ENCODE assay signal across 19 cellular contexts in the genomic region with DNA sequence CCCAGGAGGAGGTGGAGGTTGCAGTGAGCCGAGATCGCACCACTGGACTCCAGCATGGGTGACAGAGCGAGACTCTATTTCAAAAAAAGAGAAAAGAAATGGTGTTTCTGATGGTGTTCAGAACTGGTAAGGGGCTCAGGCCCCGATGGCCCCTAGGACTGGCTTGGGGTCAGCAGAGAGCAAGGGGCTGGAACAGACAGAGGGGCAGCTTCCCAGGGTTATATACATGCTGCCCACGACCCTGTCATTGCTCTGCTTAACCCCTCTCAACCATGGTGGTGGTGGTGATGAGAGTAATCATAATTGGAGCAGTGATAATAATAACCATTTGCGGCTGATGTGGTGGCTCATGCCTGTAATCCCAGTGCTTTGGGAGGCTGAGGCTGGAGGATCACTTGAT.
DNase-seq lines count a peak whose midpoint lies in the region; ATAC-seq and TF ChIP-seq lines count a peak whose summit lies in the region.
"Had no signal": no experiment of that assay in that cellular context is flagged by ENCODE, and none has a peak within 500 bp of the region (broad histone marks: within the 10 kb centered on the region; RNA-seq: fewer than 3 reads in every experiment).

No MANE protein-coding gene starts in this region.

- H3K27me3 ChIP-seq in right cardiac atrium (ENCODE audit: control insufficient read depth, insufficient read depth) (no peaks in the 10 kb centered on the region), sigmoid colon (no peaks in the 10 kb centered on the region), suprapubic skin (no peaks in the 10 kb centered on the region)
- H3K27me3 ChIP-seq: BLaER1 treated with 17β-estradiol and CSF1 and Interleukin-3, amounts not matched to agents 10 nM and 100 nM had no signal

- peaks cover 15% of the 10 kb centered on the region for H3K9me3 Mint-ChIP-seq in activated T-cell treated with anti-CD3 and anti-CD28 coated beads, Interleukin-2, amount 50 U/mL, for 24 hours
- H3K9me3 Mint-ChIP-seq: CD4-positive, alpha-beta T cell had no signal

- H3K27ac Mint-ChIP-seq in activated T-cell treated with anti-CD3 and anti-CD28 coated beads, Interleukin-2, amount 50 U/mL, for 24 hours: no peak overlapping the region
- H3K27ac Mint-ChIP-seq: B cell; CD4-positive, alpha-beta T cell; CD8-positive, alpha-beta T cell had no signal

- H3K36me3 Mint-ChIP-seq in activated T-cell treated with anti-CD3 and anti-CD28 coated beads, Interleukin-2, amount 50 U/mL, for 24 hours (ENCODE audit: low read depth): peaks cover 89% of the 10 kb centered on the region

- TF ChIP-seq EP300 in sigmoid colon (IDR thresholded peaks at IDR 0.05) (no peak), suprapubic skin (IDR thresholded peaks at IDR 0.05) (no peak)

- H3K36me3 ChIP-seq in sigmoid colon (peaks cover 6 to 82% (median 36%) of the 10 kb centered on the region in 4 donors), suprapubic skin (peaks cover 63% of the 10 kb centered on the region)

- H3K4me3 ChIP-seq in right cardiac atrium (ENCODE audit: low read length) (no peak overlapping the region), sigmoid colon (no peak overlapping the region), suprapubic skin (no peak overlapping the region)
- H3K4me3 ChIP-seq: A549; BLaER1 treated with 17β-estradiol and CSF1 and Interleukin-3, amounts not matched to agents 10 nM and 100 nM had no signal

- DNase-seq in cardiac septum (ENCODE audit: low spot score): peak; percentile 49
- no peak for DNase-seq in right cardiac atrium
- peak; percentile 61 for DNase-seq in posterior vena cava (ENCODE audit: low spot score)
- peak; percentile 11 for DNase-seq in sigmoid colon
- DNase-seq in activated T-cell treated with anti-CD3 and anti-CD28 coated beads, Interleukin-2, amount 50 U/mL, for 24 hours: no peak
- no peak for DNase-seq in NOMO-1 treated with dmso at 0.1 percent for 144 hours (lab: John Stamatoyannopoulos, UW; ENCODE audit: unreplicated experiment)
- DNase-seq in suprapubic skin (ENCODE audit: low spot score in 2 of 2): no peak
- DNase-seq: AML-193; Calu3; CD8-positive, alpha-beta T cell; DMS79 treated with DMSO at 0.1 percent for 48 hours; GF-D8 had no signal

- WGBS in right cardiac atrium: over 99% methylated on average over 6 of the region's 6 CpGs
- WGBS in sigmoid colon, 2 donors: 95 to 97% methylated on average over 6 of the region's 6 CpGs
- WGBS in suprapubic skin: 96% methylated on average over 6 of the region's 6 CpGs

- H3K27me3 Mint-ChIP-seq in activated T-cell treated with anti-CD3 and anti-CD28 coated beads, Interleukin-2, amount 50 U/mL, for 24 hours: no peaks in the 10 kb centered on the region
- H3K27me3 Mint-ChIP-seq: B cell; CD4-positive, alpha-beta T cell had no signal

- H3K4me1 ChIP-seq in right cardiac atrium (ENCODE audit: control insufficient read depth, insufficient read depth, low read length): no peaks in the 10 kb centered on the region
- no peaks in the 10 kb centered on the region for H3K4me1 ChIP-seq in sigmoid colon
- H3K4me1 ChIP-seq in suprapubic skin: no peaks in the 10 kb centered on the region
- H3K4me1 ChIP-seq: A549, Caco-2 had no signal

- ATAC-seq in right cardiac atrium: no peak
- ATAC-seq: A549; CD8-positive, alpha-beta T cell had no signal

- H3K9me3 ChIP-seq in right cardiac atrium (ENCODE audit: control insufficient read depth, low read length): no peaks in the 10 kb centered on the region
- peaks cover 0 to 4% (median 1%) of the 10 kb centered on the region in 4 donors for H3K9me3 ChIP-seq in sigmoid colon
- no peaks in the 10 kb centered on the region for H3K9me3 ChIP-seq in suprapubic skin

- no peak overlapping the region for H3K4me3 Mint-ChIP-seq in activated T-cell treated with anti-CD3 and anti-CD28 coated beads, Interleukin-2, amount 50 U/mL, for 24 hours
- H3K4me3 Mint-ChIP-seq: B cell; CD4-positive, alpha-beta T cell; CD8-positive, alpha-beta T cell had no signal

- TF ChIP-seq CTCF in sigmoid colon (IDR thresholded peaks at IDR 0.05) (no peak), suprapubic skin (IDR thresholded peaks at IDR 0.05) (no peak)

- intact Hi-C loops in cardiac septum (cut with DNase I): no loop called here
- intact Hi-C loops in right cardiac atrium (cut with DNase I): no loop called here
- intact Hi-C loops in posterior vena cava (cut with DNase I): no loop called here
- intact Hi-C loops in sigmoid colon (cut with DNase I): no loop called here

- no peaks in the 10 kb centered on the region for H3K4me1 Mint-ChIP-seq in activated T-cell treated with anti-CD3 and anti-CD28 coated beads, Interleukin-2, amount 50 U/mL, for 24 hours (ENCODE audit: low read depth)
- H3K4me1 Mint-ChIP-seq: B cell had no signal

- H3K27ac ChIP-seq in right cardiac atrium (ENCODE audit: low read length): no peak overlapping the region
- no peak overlapping the region for H3K27ac ChIP-seq in sigmoid colon
- H3K27ac ChIP-seq in suprapubic skin: no peak overlapping the region
- H3K27ac ChIP-seq: 22Rv1; A549; BLaER1 treated with 17β-estradiol and CSF1 and Interleukin-3, amounts not matched to agents 10 nM and 100 nM; C4-2B had no signal

- TF ChIP-seq POLR2A in sigmoid colon (IDR thresholded peaks at IDR 0.05) (no peak), suprapubic skin (IDR thresholded peaks at IDR 0.05) (no peak)

Comparison
In these comparisons a context has a peak if more than half of its experiments do, and no peak if none do; other contexts are left out.
1. DNase-seq: peak in cardiac septum (single experiment), posterior vena cava (single experiment) and sigmoid colon (single experiment); none in right cardiac atrium (0 of 3), activated T-cell treated with anti-CD3 and anti-CD28 coated beads, Interleukin-2, amount 50 U/mL, for 24 hours (single experiment), NOMO-1 treated with dmso at 0.1 percent for 144 hours (single experiment) and suprapubic skin (0 of 2).